In the genomic region with DNA sequence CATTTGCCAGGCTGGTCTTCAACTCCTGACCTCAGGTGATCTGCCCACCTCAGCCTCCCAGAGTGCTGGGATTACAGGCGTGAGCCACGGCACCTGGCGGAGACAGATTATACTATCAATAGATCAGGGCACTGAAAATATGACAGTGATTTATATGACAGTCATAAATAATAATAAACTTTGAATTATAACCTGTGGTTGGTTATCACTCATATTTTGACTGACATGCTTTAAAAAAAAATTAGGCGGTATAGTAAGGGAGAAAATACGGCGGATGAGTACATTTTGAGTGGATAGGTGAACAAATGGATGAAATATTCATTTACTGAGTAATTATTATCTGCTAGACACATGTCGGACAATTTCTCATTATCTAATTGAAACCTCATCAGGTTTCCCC, we compare ENCODE assay signal across 38 cellular contexts. TPM values are rescaled to one million over a fixed set of nuclear protein-coding genes. Genes with fewer than 3 reads are reported as not detected.
"Had no signal": no experiment of that assay in that cellular context is flagged by ENCODE, and none has a peak within 500 bp of the region (broad histone marks: within the 10 kb centered on the region; RNA-seq: fewer than 3 reads in every experiment).

No MANE protein-coding gene starts in this region.

- H3K36me3 ChIP-seq: MG63 had no signal

- H3K27me3 ChIP-seq: MG63 had no signal

- H3K4me3 ChIP-seq: MG63 had no signal

- DNase-seq: Karpas-422, Kasumi-1, MG63, MM.1S, MV-4-11, NCI-H1048, NCI-H1092, NCI-H1092 treated with DMSO at 0.1 percent for 48 hours, NCI-H1105, NCI-H1105 treated with DMSO at 0.1 percent for 48 hours, NCI-H1417, NCI-H1417 treated with DMSO at 0.1 percent for 48 hours, NCI-H1436, NCI-H1436 treated with DMSO at 0.1 percent for 48 hours, NCI-H146, NCI-H1694, NCI-H1694 treated with DMSO at 0.1 percent for 48 hours, NCI-H187, NCI-H187 treated with DMSO at 0.1 percent for 48 hours, NCI-H1930, NCI-H2029, NCI-H2029 treated with DMSO at 0.1 percent for 48 hours, NCI-H2081, NCI-H2081 treated with DMSO at 0.1 percent for 48 hours, NCI-H2107, NCI-H2171, NCI-H2171 treated with DMSO at 0.1 percent for 48 hours, NCI-H2227 treated with DMSO at 0.1 percent for 48 hours, NCI-H226, NCI-H345, NCI-H446, NCI-H446 treated with DMSO at 0.1 percent for 48 hours, NCI-H510A, NCI-H510A treated with DMSO at 0.1 percent for 48 hours, NCI-H524 had no signal

RNA-seq across cellular contexts. Expression of a gene that starts 28.8 kb away (rescaled TPM):
- total RNA-seq: M059J, MCF 10A, NCI-H460 had no signal
